Comparison of ENCODE assay signal across 33 cellular contexts in genomic region chr4:107890779-107891178, GRCh38.
"Had no signal": no experiment of that assay in that cellular context is flagged by ENCODE, and none has a peak within 500 bp of the region (broad histone marks: within the 10 kb centered on the region; RNA-seq: fewer than 3 reads in every experiment).

No MANE protein-coding gene starts in this region.

- H3K27me3 ChIP-seq: brain microvascular endothelial cell, MG63 had no signal

- H3K4me2 ChIP-seq: PC-9 had no signal

- H3K4me3 ChIP-seq: MG63, PC-9 had no signal

- H3K4me3 Mint-ChIP-seq: activated CD4-positive, alpha-beta T cell treated with anti-CD3 and anti-CD28 coated beads, Interleukin-2, amount 10 ng/mL, durations not matched to agents 24 days and 14 days; activated CD8-positive, alpha-beta T cell treated with anti-CD3 and anti-CD28 coated beads for 36 hours; activated naive CD8-positive, alpha-beta T cell treated with anti-CD3 and anti-CD28 coated beads for 36 hours; activated T-cell treated with anti-CD3 and anti-CD28 coated beads, Interleukin-2, amount 50 U/mL, for 72 hours; activated T-helper 17 cell treated with anti-CD3 and anti-CD28 coated beads, Interleukin-2, amount 50 U/mL, for 72 hours had no signal

- H3K27ac Mint-ChIP-seq: activated CD4-positive, alpha-beta T cell treated with anti-CD3 and anti-CD28 coated beads, Interleukin-2, amount 10 ng/mL, durations not matched to agents 24 days and 14 days; activated CD8-positive, alpha-beta T cell treated with anti-CD3 and anti-CD28 coated beads for 36 hours; activated naive CD8-positive, alpha-beta T cell treated with anti-CD3 and anti-CD28 coated beads for 36 hours; activated T-cell treated with anti-CD3 and anti-CD28 coated beads, Interleukin-2, amount 50 U/mL, for 72 hours; activated T-helper 17 cell treated with anti-CD3 and anti-CD28 coated beads, Interleukin-2, amount 50 U/mL, for 72 hours had no signal

- H3K36me3 ChIP-seq: brain microvascular endothelial cell, WERI-Rb-1 had no signal

- H2AFZ ChIP-seq: PC-9 had no signal

- DNase-seq: activated CD4-positive, alpha-beta T cell treated with anti-CD3 and anti-CD28 coated beads, Interleukin-2, amount 10 ng/mL, durations not matched to agents 24 days and 14 days; activated CD4-positive, alpha-beta T cell treated with anti-CD3 and anti-CD28 coated beads, Interleukin-2, amount 50 U/mL, for 4 hours; activated CD8-positive, alpha-beta T cell treated with anti-CD3 and anti-CD28 coated beads for 36 hours; activated effector memory CD4-positive, alpha-beta T cell treated with anti-CD3 and anti-CD28 coated beads, Interleukin-2, amount 50 U/mL, for 16 hours; activated naive CD4-positive, alpha-beta T cell; activated naive CD4-positive, alpha-beta T cell treated with anti-CD3 and anti-CD28 coated beads, Interleukin-2, amount 50 U/mL, for 16 hours; activated naive CD8-positive, alpha-beta T cell treated with anti-CD3 and anti-CD28 coated beads for 36 hours; activated T-cell treated with anti-CD3 and anti-CD28 coated beads, Interleukin-2, amount 50 U/mL, for 1 hour; activated T-cell treated with anti-CD3 and anti-CD28 coated beads, Interleukin-2, amount 50 U/mL, for 72 hours; amniotic stem cell; aorta; brain microvascular endothelial cell; central memory CD4-positive, alpha-beta T cell; MG63; NCI-H1048; NCI-H1105 treated with DMSO at 0.1 percent for 48 hours; NCI-H1436; NCI-H1694 treated with DMSO at 0.1 percent for 48 hours; NCI-H2029; NCI-H2107; NCI-H2171; NCI-H510A; NCI-H748 treated with DMSO at 0.1 percent for 48 hours; NK-92 treated with Interleukin-12 subunit alpha and Interleukin-12 subunit beta, amount 100 ng/mL, for 24 hours; PC-9; SIG-M5; SW 1271; T-helper 1 cell; T-helper 2 cell; T-helper 9 cell; WERI-Rb-1 had no signal

- H3K4me1 Mint-ChIP-seq: activated CD4-positive, alpha-beta T cell treated with anti-CD3 and anti-CD28 coated beads, Interleukin-2, amount 10 ng/mL, durations not matched to agents 24 days and 14 days; activated naive CD8-positive, alpha-beta T cell treated with anti-CD3 and anti-CD28 coated beads for 36 hours; activated T-helper 17 cell treated with anti-CD3 and anti-CD28 coated beads, Interleukin-2, amount 50 U/mL, for 72 hours had no signal

- H3K27me3 Mint-ChIP-seq: activated naive CD8-positive, alpha-beta T cell treated with anti-CD3 and anti-CD28 coated beads for 36 hours had no signal

- H3K9me3 Mint-ChIP-seq: activated T-helper 17 cell treated with anti-CD3 and anti-CD28 coated beads, Interleukin-2, amount 50 U/mL, for 72 hours had no signal

- H3K27ac ChIP-seq: brain microvascular endothelial cell, PC-9, RWPE1, WERI-Rb-1 had no signal
